ENCODE assay signal across 8 cellular contexts in the genomic region with DNA sequence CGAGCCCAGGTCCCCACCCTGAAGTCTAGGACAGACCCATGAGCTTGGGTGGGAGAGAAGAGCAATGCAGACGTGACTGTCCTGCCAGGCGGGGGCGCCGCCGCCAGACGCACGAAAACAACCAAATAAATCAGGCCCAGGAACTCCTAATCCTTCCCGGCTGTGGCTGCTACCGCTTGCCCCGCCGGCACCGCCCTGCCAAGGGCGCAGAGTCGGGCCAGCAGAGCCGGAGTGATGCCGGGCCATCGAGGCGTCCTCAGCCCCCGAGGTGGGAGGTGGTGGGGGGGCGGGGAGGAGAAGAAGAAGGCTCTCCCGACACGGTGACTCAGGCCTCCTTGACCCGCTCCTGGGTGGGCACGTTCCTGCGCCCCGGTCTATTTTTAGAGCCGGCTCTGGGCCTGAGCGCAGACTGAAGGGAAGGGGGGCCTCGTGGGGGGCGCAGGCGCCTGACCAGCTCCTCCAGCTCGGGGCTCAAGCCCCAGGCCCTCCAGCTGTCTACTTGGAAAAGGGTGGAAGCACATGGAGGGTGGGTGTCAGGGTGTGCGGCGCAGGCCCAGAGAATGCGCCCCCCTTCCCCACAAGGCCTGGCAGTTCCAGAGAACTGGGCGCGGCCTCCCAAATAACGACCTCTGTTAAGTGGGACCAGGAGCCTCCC. TPM values are rescaled to one million over a fixed set of nuclear protein-coding genes. Genes with fewer than 3 reads are reported as not detected.
A peak's percentile ranks its signal among the peaks of the same experiment; 100 is the strongest.
DNase-seq lines count a peak whose midpoint lies in the region; ATAC-seq and TF ChIP-seq lines count a peak whose summit lies in the region.

No MANE protein-coding gene starts in this region.

- H3K36me3 ChIP-seq in duodenal mucosa (ENCODE audit: control insufficient read depth in 1 of 2, insufficient read depth in 2 of 2, low read length in 2 of 2) (no peaks in the 10 kb centered on the region), left lung (no peaks in the 10 kb centered on the region)

- peak overlapping the region; percentile 10 for H3K4me3 Mint-ChIP-seq in T-helper 2 cell treated with Interferon-gamma antibody and Interleukin-4, amounts not matched to agents 5 μg/mL and 100 μg/mL, for 36 hours
- H3K4me3 Mint-ChIP-seq in stimulated activated naive CD8-positive, alpha-beta T cell treated with anti-CD3 and anti-CD28 coated beads, Interleukin-15, Interleukin-2, amounts not matched to agents 100 ng/mL and 50 ng/mL, for 24 hours: peak overlapping the region; percentile 47

- H3K36me3 Mint-ChIP-seq in T-helper 2 cell treated with Interferon-gamma antibody and Interleukin-4, amounts not matched to agents 5 μg/mL and 100 μg/mL, for 36 hours (ENCODE audit: low read depth): no peaks in the 10 kb centered on the region
- H3K36me3 Mint-ChIP-seq in stimulated activated naive CD8-positive, alpha-beta T cell treated with anti-CD3 and anti-CD28 coated beads, Interleukin-15, Interleukin-2, amounts not matched to agents 100 ng/mL and 50 ng/mL, for 24 hours (ENCODE audit: low read depth): no peaks in the 10 kb centered on the region

- H3K27me3 Mint-ChIP-seq in T-helper 2 cell treated with Interferon-gamma antibody and Interleukin-4, amounts not matched to agents 5 μg/mL and 100 μg/mL, for 36 hours (ENCODE audit: low read depth): peaks cover 64% of the 10 kb centered on the region
- peaks cover 52% of the 10 kb centered on the region for H3K27me3 Mint-ChIP-seq in stimulated activated naive CD8-positive, alpha-beta T cell treated with anti-CD3 and anti-CD28 coated beads, Interleukin-15, Interleukin-2, amounts not matched to agents 100 ng/mL and 50 ng/mL, for 24 hours

- H3K4me3 ChIP-seq in duodenal mucosa (ENCODE audit: low read depth in 1 of 2, low read length in 2 of 2): peak overlapping the region; percentile 64 to 72
- peak overlapping the region; percentile 25 to 33 for H3K4me3 ChIP-seq in left lung

- in situ Hi-C loops in ACHN (cut with HindIII; ENCODE audit: low pct_ligation_motif_present, low pct_unique_long_range_greater_than_20kb, low sequenced_read_pairs): no loop called here

- no peaks in the 10 kb centered on the region for H3K9me3 Mint-ChIP-seq in T-helper 2 cell treated with Interferon-gamma antibody and Interleukin-4, amounts not matched to agents 5 μg/mL and 100 μg/mL, for 36 hours
- no peaks in the 10 kb centered on the region for H3K9me3 Mint-ChIP-seq in stimulated activated naive CD8-positive, alpha-beta T cell treated with anti-CD3 and anti-CD28 coated beads, Interleukin-15, Interleukin-2, amounts not matched to agents 100 ng/mL and 50 ng/mL, for 24 hours

- H3K27ac ChIP-seq in duodenal mucosa (ENCODE audit: low read depth, low read length) (peak overlapping the region; percentile 87), left lung (peak overlapping the region; percentile 57 to 81)

- H3K4me1 Mint-ChIP-seq in T-helper 2 cell treated with Interferon-gamma antibody and Interleukin-4, amounts not matched to agents 5 μg/mL and 100 μg/mL, for 36 hours (ENCODE audit: low read depth): peaks cover 5% of the 10 kb centered on the region
- H3K4me1 Mint-ChIP-seq in stimulated activated naive CD8-positive, alpha-beta T cell treated with anti-CD3 and anti-CD28 coated beads, Interleukin-15, Interleukin-2, amounts not matched to agents 100 ng/mL and 50 ng/mL, for 24 hours (ENCODE audit: low read depth): peaks cover 9% of the 10 kb centered on the region

- peaks cover 4% of the 10 kb centered on the region in 2 donors for H3K27me3 ChIP-seq in duodenal mucosa (ENCODE audit: control insufficient read depth in 1 of 2, insufficient read depth in 2 of 2, low read length in 2 of 2)
- H3K27me3 ChIP-seq in left lung: peaks cover 0 to 64% of the 10 kb centered on the region in 2 donors

- peak overlapping the region; percentile 7 to 71 for H3K9ac ChIP-seq in duodenal mucosa (ENCODE audit: low read depth in 1 of 2, low read length in 2 of 2)

- DNase-seq in ACHN (peak; percentile 17), HCEC 1CT (peak; percentile 84), left lung (peak in 1 of 2 donors; percentile 71), NCI-H2029 (lab: John Stamatoyannopoulos, UW) (no peak)
- DNase-seq in T-helper 2 cell treated with Interferon-gamma antibody and Interleukin-4, amounts not matched to agents 5 μg/mL and 100 μg/mL, for 36 hours (ENCODE audit: low spot score): no peak
- DNase-seq in activated effector memory CD4-positive, alpha-beta T cell treated with anti-CD3 and anti-CD28 coated beads, Interleukin-2, amount 50 U/mL, for 16 hours: no peak

- H3K27ac Mint-ChIP-seq in T-helper 2 cell treated with Interferon-gamma antibody and Interleukin-4, amounts not matched to agents 5 μg/mL and 100 μg/mL, for 36 hours: no peak overlapping the region
- no peak overlapping the region for H3K27ac Mint-ChIP-seq in stimulated activated naive CD8-positive, alpha-beta T cell treated with anti-CD3 and anti-CD28 coated beads, Interleukin-15, Interleukin-2, amounts not matched to agents 100 ng/mL and 50 ng/mL, for 24 hours

- intact Hi-C loops in left lung (cut with DNase I): no loop called here

- TF ChIP-seq CTCF in left lung (IDR thresholded peaks at IDR 0.05): no peak

- peak; percentile 45 for ATAC-seq in left lung

- H3K4me1 ChIP-seq in duodenal mucosa (ENCODE audit: control insufficient read depth in 1 of 2, insufficient read depth in 2 of 2, low read length in 2 of 2): peaks cover 28 to 31% of the 10 kb centered on the region in 2 donors
- peaks cover 5 to 21% of the 10 kb centered on the region in 2 donors for H3K4me1 ChIP-seq in left lung

- no peaks in the 10 kb centered on the region for H3K9me3 ChIP-seq in duodenal mucosa (ENCODE audit: control insufficient read depth in 1 of 2, low read length in 2 of 2)
- no peaks in the 10 kb centered on the region for H3K9me3 ChIP-seq in left lung

RNA-seq across cellular contexts. Expression of a gene that starts 10.8 kb away (rescaled TPM):
- 100 to 1,000 TPM in 1 of 2 donors, 10 to 100 TPM in 1; 64.8 to 116 TPM for total RNA-seq in left lung

RNA-seq across cellular contexts. Expression of a gene that starts 49.6 kb away (rescaled TPM):
- total RNA-seq in left lung: 1 to 10 TPM; 1.8 to 6.4 TPM

Comparison
In these comparisons a context has a peak if more than half of its experiments do, and no peak if none do; other contexts are left out.
1. DNase-seq: peak in ACHN (single experiment) and HCEC 1CT (single experiment); none in T-helper 2 cell treated with Interferon-gamma antibody and Interleukin-4, amounts not matched to agents 5 μg/mL and 100 μg/mL, for 36 hours (single experiment), activated effector memory CD4-positive, alpha-beta T cell treated with anti-CD3 and anti-CD28 coated beads, Interleukin-2, amount 50 U/mL, for 16 hours (single experiment) and NCI-H2029 (single experiment).